In genomic region chr3:10251006-10251405, GRCh38 we compare ENCODE assay signal across 12 cellular contexts. TPM values are rescaled to one million over a fixed set of nuclear protein-coding genes. Genes with fewer than 3 reads are reported as not detected.
A peak's percentile ranks its signal among the peaks of the same experiment; 100 is the strongest.
DNase-seq lines count a peak whose midpoint lies in the region; ATAC-seq and TF ChIP-seq lines count a peak whose summit lies in the region.
"Had no signal": no experiment of that assay in that cellular context is flagged by ENCODE, and none has a peak within 500 bp of the region (broad histone marks: within the 10 kb centered on the region; RNA-seq: fewer than 3 reads in every experiment).

No MANE protein-coding gene starts in this region.

- no TSS peak for BruUV-seq in A673 (replicated peaks; lab: Mats Ljungman, UMichigan)

- no peak for ATAC-seq in CD8-positive, alpha-beta T cell
- no peak for ATAC-seq in natural killer cell treated with Interleukin-12 subunit alpha and Interleukin-12 subunit beta and Interleukin-15 and Interleukin-18, amount 100 ng/mL, for 72 hours
- ATAC-seq in HG02938 (IDR thresholded peaks at IDR 0.05; ENCODE audit: unreplicated experiment): no peak
- ATAC-seq: Right ventricle myocardium inferior had no signal

- WGBS in HUES64: 87% methylated on average over 3 of the region's 3 CpGs

- H3K4me1 ChIP-seq in CD8-positive, alpha-beta T cell (ENCODE audit: insufficient read depth, low read length): peaks cover 47% of the 10 kb centered on the region
- H3K4me1 ChIP-seq in HUES64 (ENCODE audit: insufficient read depth, low read length) (peaks cover 13% of the 10 kb centered on the region), ascending aorta (peaks cover 2 to 25% of the 10 kb centered on the region in 2 donors), A673 (ENCODE audit: insufficient read depth, low read length, poor library complexity, severe bottlenecking) (peaks cover 7% of the 10 kb centered on the region)

- intact Hi-C loops in CD8-positive, alpha-beta T cell (cut with DNase I, micrococcal nuclease): no loop called here
- intact Hi-C loops in ascending aorta (cut with DNase I): no loop called here
- intact Hi-C loops in A673 (cut with micrococcal nuclease; ENCODE audit: unreplicated experiment): no loop called here

- H3K27ac ChIP-seq in CD8-positive, alpha-beta T cell (ENCODE audit: low read depth, low read length): no peak overlapping the region
- H3K27ac ChIP-seq in HUES64 (ENCODE audit: low read depth, low read length) (no peak overlapping the region), ascending aorta (no peak overlapping the region), A673 (ENCODE audit: low read depth, low read length, poor library complexity, severe bottlenecking) (no peak overlapping the region)

- peak overlapping the region; percentile 97 for H3K4me3 Mint-ChIP-seq in CD8-positive, alpha-beta T cell
- peak overlapping the region; percentile 99 for H3K4me3 Mint-ChIP-seq in natural killer cell treated with Interleukin-12 subunit alpha and Interleukin-12 subunit beta and Interleukin-15 and Interleukin-18, amount 100 ng/mL, for 72 hours

- H3K27ac Mint-ChIP-seq in CD8-positive, alpha-beta T cell: peak overlapping the region; percentile 93
- H3K27ac Mint-ChIP-seq in natural killer cell treated with Interleukin-12 subunit alpha and Interleukin-12 subunit beta and Interleukin-15 and Interleukin-18, amount 100 ng/mL, for 72 hours: peak overlapping the region; percentile 85 to 90

- H3K27me3 ChIP-seq in CD8-positive, alpha-beta T cell (ENCODE audit: insufficient read depth, low read length): no peaks in the 10 kb centered on the region
- H3K27me3 ChIP-seq in HUES64 (ENCODE audit: insufficient read depth, low read length) (no peaks in the 10 kb centered on the region), ascending aorta (no peaks in the 10 kb centered on the region), A673 (replicated peaks; ENCODE audit: insufficient read depth, low read depth, low read length, poor library complexity) (no peaks in the 10 kb centered on the region)

- H3K9me3 ChIP-seq in CD8-positive, alpha-beta T cell (ENCODE audit: low read length): no peaks in the 10 kb centered on the region
- peaks cover 3% of the 10 kb centered on the region for H3K9me3 ChIP-seq in HUES64 (ENCODE audit: insufficient read depth, low read depth, low read length)
- H3K9me3 ChIP-seq in ascending aorta: peaks cover 0 to 2% of the 10 kb centered on the region in 2 donors
- peaks cover 3% of the 10 kb centered on the region for H3K9me3 ChIP-seq in A673 (ENCODE audit: low read depth, low read length, poor library complexity, severe bottlenecking)

- CTCF ChIA-PET in CD8-positive, alpha-beta T cell (lab: Charles Lee): no interaction called here
- CTCF ChIA-PET in A673 (lab: Charles Lee): no interaction called here

- H3K4me1 Mint-ChIP-seq in CD8-positive, alpha-beta T cell (ENCODE audit: low read depth): peaks cover 68% of the 10 kb centered on the region
- H3K4me1 Mint-ChIP-seq in natural killer cell treated with Interleukin-12 subunit alpha and Interleukin-12 subunit beta and Interleukin-15 and Interleukin-18, amount 100 ng/mL, for 72 hours (ENCODE audit: low read depth in 2 of 2): peaks cover 62 to 68% of the 10 kb centered on the region in 2 donors

- no peak overlapping the region for H3K9ac ChIP-seq in HUES64 (ENCODE audit: low read depth, low read length)

- POLR2A ChIA-PET in CD8-positive, alpha-beta T cell (lab: Charles Lee): interaction anchor here (4.9 kb wide), 1 partner anchor 13 kb away, joined by 29 read pairs; no protein-coding TSS in a partner anchor
- POLR2A ChIA-PET in A673 (lab: Charles Lee; ENCODE audit: low non-redundant PET): no interaction called here

- peaks cover 56% of the 10 kb centered on the region for H3K36me3 Mint-ChIP-seq in CD8-positive, alpha-beta T cell
- H3K36me3 Mint-ChIP-seq in natural killer cell treated with Interleukin-12 subunit alpha and Interleukin-12 subunit beta and Interleukin-15 and Interleukin-18, amount 100 ng/mL, for 72 hours: peaks cover 42% of the 10 kb centered on the region

- DNase-seq in CD8-positive, alpha-beta T cell: no peak
- DNase-seq in ascending aorta (ENCODE audit: low spot score in 2 of 2): no peak
- no peak for DNase-seq in natural killer cell treated with Interleukin-12 subunit alpha and Interleukin-12 subunit beta and Interleukin-15 and Interleukin-18, amount 100 ng/mL, for 72 hours (ENCODE audit: low spot score)
- DNase-seq in NCI-H446 treated with DMSO at 0.1 percent for 48 hours (lab: John Stamatoyannopoulos, UW): no peak
- no peak for DNase-seq in A673 (ENCODE audit: low spot score)
- DNase-seq in DMS53 treated with DMSO at 0.1 percent for 48 hours (lab: John Stamatoyannopoulos, UW; ENCODE audit: unreplicated experiment): no peak
- DNase-seq: NCI-H2081 treated with DMSO at 0.1 percent for 48 hours had no signal

- H3K9me3 Mint-ChIP-seq in CD8-positive, alpha-beta T cell: peaks cover 3% of the 10 kb centered on the region
- H3K9me3 Mint-ChIP-seq in natural killer cell treated with Interleukin-12 subunit alpha and Interleukin-12 subunit beta and Interleukin-15 and Interleukin-18, amount 100 ng/mL, for 72 hours: no peaks in the 10 kb centered on the region

- no peaks in the 10 kb centered on the region for H3K27me3 Mint-ChIP-seq in CD8-positive, alpha-beta T cell (ENCODE audit: low read depth)
- no peaks in the 10 kb centered on the region for H3K27me3 Mint-ChIP-seq in natural killer cell treated with Interleukin-12 subunit alpha and Interleukin-12 subunit beta and Interleukin-15 and Interleukin-18, amount 100 ng/mL, for 72 hours
- H3K27me3 Mint-ChIP-seq: dendritic cell treated with granulocyte-macrophage colony-stimulating factor and Interleukin-4, amounts not matched to agents 40 ng/mL and 50 ng/mL, for 4 days had no signal

- H3K4me3 ChIP-seq in CD8-positive, alpha-beta T cell (ENCODE audit: low read depth, low read length): no peak overlapping the region
- H3K4me3 ChIP-seq in HUES64 (ENCODE audit: low read length) (peak overlapping the region; percentile 84; the same call in 1 of the 2 replicates), ascending aorta (peak overlapping the region; percentile 21 to 98), A673 (ENCODE audit: low read depth, low read length, poor library complexity, severe bottlenecking) (no peak overlapping the region)

- H3K36me3 ChIP-seq in CD8-positive, alpha-beta T cell (ENCODE audit: insufficient read depth, low read length): peaks cover 20% of the 10 kb centered on the region
- H3K36me3 ChIP-seq in HUES64 (ENCODE audit: insufficient read depth, low read length) (peaks cover 22% of the 10 kb centered on the region), ascending aorta (peaks cover under 1 to 25% of the 10 kb centered on the region in 2 donors), A673 (ENCODE audit: insufficient read depth, low read length, poor library complexity, severe bottlenecking) (peaks cover 23% of the 10 kb centered on the region)

- no peak for TF ChIP-seq CTCF in CD8-positive, alpha-beta T cell (IDR thresholded peaks at IDR 0.05)
- no peak for TF ChIP-seq CTCF in ascending aorta (IDR thresholded peaks at IDR 0.05)
- no peak for TF ChIP-seq CTCF in A673 (conservative IDR thresholded peaks at IDR 0.05; ENCODE audit: low read depth, low read length)

RNA-seq across cellular contexts. Expression of gene TATDN2, which starts 2.7 kb away (rescaled TPM):
- 10 to 100 TPM; 40.2 to 40.3 TPM for total RNA-seq in CD8-positive, alpha-beta T cell
- 21.1 TPM for polyA plus RNA-seq in HUES64 (2013, experiment 1 of 2)
- 19.8 TPM for polyA plus RNA-seq in HUES64 (2013, experiment 2 of 2)
- total RNA-seq in ascending aorta (29.1 TPM), A673 (2021) (37.1 and 42.0 TPM in 2 replicates)
- total RNA-seq in natural killer cell treated with Interleukin-12 subunit alpha and Interleukin-12 subunit beta and Interleukin-15 and Interleukin-18, amount 100 ng/mL, for 72 hours: 10 to 100 TPM; 66.3 to 93.3 TPM

RNA-seq across cellular contexts. Expression of gene GHRL, which starts 41.7 kb away (rescaled TPM):
- total RNA-seq in CD8-positive, alpha-beta T cell: under 1 TPM in 1 of 2 experiments, not detected in 1; 0.92 TPM
- not detected for polyA plus RNA-seq in HUES64 (2013, experiment 1 of 2)
- polyA plus RNA-seq in HUES64 (2013, experiment 2 of 2): not detected
- total RNA-seq in ascending aorta (not detected), A673 (2021) (1.0 and 2.0 TPM in 2 replicates)
- total RNA-seq in natural killer cell treated with Interleukin-12 subunit alpha and Interleukin-12 subunit beta and Interleukin-15 and Interleukin-18, amount 100 ng/mL, for 72 hours: under 1 TPM; 0.69 to 0.78 TPM
- total RNA-seq: myocyte had no signal

Comparison
In these comparisons a context has a peak if more than half of its experiments do, and no peak if none do; other contexts are left out.
1. H3K4me3 ChIP-seq: peak in HUES64 (single experiment) and ascending aorta (2 of 2); none in CD8-positive, alpha-beta T cell (single experiment) and A673 (single experiment).